17 cellular contexts compared by ENCODE assay signal in the genomic region with DNA sequence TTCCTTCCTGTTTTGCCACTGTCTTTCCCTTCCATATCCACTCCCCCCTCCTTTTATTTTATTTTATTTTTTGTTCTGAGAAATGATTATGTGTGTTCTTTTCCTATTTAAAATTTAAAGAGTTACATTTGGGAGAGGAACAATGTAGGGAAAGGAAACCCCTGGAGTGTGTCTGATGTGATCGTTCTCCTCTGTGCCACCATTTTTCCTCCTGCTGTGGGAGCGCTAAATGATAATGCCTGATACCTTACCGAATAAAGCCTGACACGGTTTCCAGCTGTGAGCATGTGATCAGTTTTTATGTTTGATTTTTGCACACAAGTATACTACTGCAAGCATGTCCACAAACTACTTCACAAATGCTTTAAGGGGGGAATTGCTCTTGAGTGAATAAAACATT.
DNase-seq lines count a peak whose midpoint lies in the region; ATAC-seq and TF ChIP-seq lines count a peak whose summit lies in the region.
"Had no signal": no experiment of that assay in that cellular context is flagged by ENCODE, and none has a peak within 500 bp of the region (broad histone marks: within the 10 kb centered on the region; RNA-seq: fewer than 3 reads in every experiment).

No MANE protein-coding gene starts in this region.

- H2AFZ ChIP-seq in Loucy (ENCODE audit: low read length) (0 out of 2 replicates have a peak overlapping the region, but pooled peaks have one; percentile 42), PC-9 (no peak overlapping the region)
- H2AFZ ChIP-seq: GM23248 had no signal

- H3K9me3 ChIP-seq in Loucy (ENCODE audit: insufficient read depth, low read depth, low read length) (no peaks in the 10 kb centered on the region), left lung (no peaks in the 10 kb centered on the region), PC-9 (ENCODE audit: insufficient read depth, low read depth) (no peaks in the 10 kb centered on the region)
- H3K9me3 ChIP-seq: BLaER1, Caco-2, HAP-1 had no signal

- ATAC-seq in left lung = peak; percentile 37
- ATAC-seq in activated CD8-positive, alpha-beta T cell treated with anti-CD3 and anti-CD28 coated beads for 36 hours = no peak

- no peaks in the 10 kb centered on the region for H3K4me1 ChIP-seq in Loucy (ENCODE audit: insufficient read depth, low read length, poor library complexity, severe bottlenecking)
- H3K4me1 ChIP-seq in left lung = no peaks in the 10 kb centered on the region
- peaks cover 7% of the 10 kb centered on the region for H3K4me1 ChIP-seq in PC-9 (replicated peaks; ENCODE audit: insufficient read depth)
- H3K4me1 ChIP-seq: BLaER1, HAP-1 had no signal

- intact Hi-C loops in left lung (cut with DNase I) (no loop called here), PC-9 (cut with micrococcal nuclease; ENCODE audit: unreplicated experiment) (no loop called here)
- intact Hi-C loops in activated CD8-positive, alpha-beta T cell treated with anti-CD3 and anti-CD28 coated beads for 36 hours (cut with micrococcal nuclease) = no loop called here

- DNase-seq in NCI-H1417 (lab: John Stamatoyannopoulos, UW) = peak in 2 of 3 experiments; percentile 15 to 52
- DNase-seq in NCI-H1417 treated with DMSO at 0.1 percent for 48 hours (lab: John Stamatoyannopoulos, UW) = no peak
- peak; percentile 66 for DNase-seq in NCI-H69 (lab: John Stamatoyannopoulos, UW)
- no peak for DNase-seq in left lung
- DNase-seq in NCI-H524 (lab: John Stamatoyannopoulos, UW) = no peak
- DNase-seq in activated CD8-positive, alpha-beta T cell treated with anti-CD3 and anti-CD28 coated beads for 36 hours = no peak
- DNase-seq in PC-9 = no peak
- DNase-seq: AML-193; Caco-2; CD8-positive, alpha-beta memory T cell; DMS53; GF-D8; GM23248 had no signal

- H3K36me3 ChIP-seq in Loucy (ENCODE audit: insufficient read depth, low read length) (no peaks in the 10 kb centered on the region), left lung (no peaks in the 10 kb centered on the region), PC-9 (ENCODE audit: low read depth) (no peaks in the 10 kb centered on the region)
- H3K36me3 ChIP-seq: BLaER1, HAP-1 had no signal

- CTCF ChIA-PET in activated CD8-positive, alpha-beta T cell treated with anti-CD3 and anti-CD28 coated beads for 36 hours (lab: Charles Lee) = no interaction called here
- CTCF ChIA-PET in PC-9 (lab: Charles Lee) = no interaction called here

- TF ChIP-seq CTCF in Loucy (conservative IDR thresholded peaks at IDR 0.05; ENCODE audit: low read length) (no peak), left lung (IDR thresholded peaks at IDR 0.05) (no peak), PC-9 (conservative IDR thresholded peaks at IDR 0.05) (no peak)
- no peak for TF ChIP-seq CTCF in activated CD8-positive, alpha-beta T cell treated with anti-CD3 and anti-CD28 coated beads for 36 hours (IDR thresholded peaks at IDR 0.05)

- no peak overlapping the region for H3K4me3 Mint-ChIP-seq in activated CD8-positive, alpha-beta T cell treated with anti-CD3 and anti-CD28 coated beads for 36 hours
- H3K4me3 Mint-ChIP-seq: CD8-positive, alpha-beta memory T cell had no signal

- H3K9ac ChIP-seq in Loucy (ENCODE audit: low read depth, low read length, poor library complexity, severe bottlenecking) = no peak overlapping the region
- H3K9ac ChIP-seq: BLaER1, GM23248 had no signal

- H3K79me2 ChIP-seq in Loucy (ENCODE audit: insufficient read depth, low read length) (no peaks in the 10 kb centered on the region), PC-9 (ENCODE audit: low read depth) (no peaks in the 10 kb centered on the region)

- POLR2A ChIA-PET in activated CD8-positive, alpha-beta T cell treated with anti-CD3 and anti-CD28 coated beads for 36 hours (lab: Charles Lee) = no interaction called here
- POLR2A ChIA-PET in PC-9 (lab: Charles Lee; ENCODE audit: unreplicated experiment) = no interaction called here

- peaks cover 3% of the 10 kb centered on the region for H3K27me3 Mint-ChIP-seq in activated CD8-positive, alpha-beta T cell treated with anti-CD3 and anti-CD28 coated beads for 36 hours
- H3K27me3 Mint-ChIP-seq: CD8-positive, alpha-beta memory T cell had no signal

- H3K9me2 ChIP-seq in Loucy (replicated peaks; ENCODE audit: low read depth, low read length) = no peaks in the 10 kb centered on the region
- no peaks in the 10 kb centered on the region for H3K9me2 ChIP-seq in PC-9 (ENCODE audit: insufficient read depth)

- no peaks in the 10 kb centered on the region for H3F3A ChIP-seq in Loucy (ENCODE audit: low read depth)
- no peaks in the 10 kb centered on the region for H3F3A ChIP-seq in PC-9 (ENCODE audit: insufficient read depth, low read depth)

- H3K4me1 Mint-ChIP-seq in activated CD8-positive, alpha-beta T cell treated with anti-CD3 and anti-CD28 coated beads for 36 hours (ENCODE audit: low read depth) = no peaks in the 10 kb centered on the region
- H3K4me1 Mint-ChIP-seq: CD8-positive, alpha-beta memory T cell had no signal

- no peak overlapping the region for H3K4me2 ChIP-seq in Loucy (ENCODE audit: low read depth, low read length, poor library complexity, severe bottlenecking)
- no peak overlapping the region for H3K4me2 ChIP-seq in PC-9
- H3K4me2 ChIP-seq: BLaER1 had no signal

- H3K36me3 Mint-ChIP-seq in activated CD8-positive, alpha-beta T cell treated with anti-CD3 and anti-CD28 coated beads for 36 hours (ENCODE audit: low read depth) = no peaks in the 10 kb centered on the region
- H3K36me3 Mint-ChIP-seq: CD8-positive, alpha-beta memory T cell had no signal

- H4K20me1 ChIP-seq in Loucy (ENCODE audit: insufficient read depth, low read length, poor library complexity, severe bottlenecking) = no peaks in the 10 kb centered on the region
- H4K20me1 ChIP-seq in PC-9 (ENCODE audit: insufficient read depth) = no peaks in the 10 kb centered on the region
- H4K20me1 ChIP-seq: BLaER1 had no signal

- no peak overlapping the region for H3K27ac ChIP-seq in left lung
- no peak overlapping the region for H3K27ac ChIP-seq in PC-9
- H3K27ac ChIP-seq: 22Rv1, BLaER1, GM23248 had no signal

- H3K4me3 ChIP-seq in Loucy (ENCODE audit: low read length, poor library complexity, severe bottlenecking) (no peak overlapping the region), left lung (no peak overlapping the region), PC-9 (no peak overlapping the region)
- H3K4me3 ChIP-seq: BLaER1, GM23248, HAP-1 had no signal

- no peaks in the 10 kb centered on the region for H3K9me3 Mint-ChIP-seq in activated CD8-positive, alpha-beta T cell treated with anti-CD3 and anti-CD28 coated beads for 36 hours

- no peak overlapping the region for H3K27ac Mint-ChIP-seq in activated CD8-positive, alpha-beta T cell treated with anti-CD3 and anti-CD28 coated beads for 36 hours
- H3K27ac Mint-ChIP-seq: CD8-positive, alpha-beta memory T cell had no signal

- no TSS peak for BruUV-seq in PC-9 (replicated peaks; lab: Mats Ljungman, UMichigan)

- H3K27me3 ChIP-seq in Loucy (ENCODE audit: insufficient read depth, low read length, poor library complexity, severe bottlenecking) (no peaks in the 10 kb centered on the region), left lung (no peaks in the 10 kb centered on the region), PC-9 (ENCODE audit: insufficient read depth, low read depth) (no peaks in the 10 kb centered on the region)
- H3K27me3 ChIP-seq: BLaER1 had no signal

Comparison
In these comparisons a context has a peak if more than half of its experiments do, and no peak if none do; other contexts are left out.
1. DNase-seq: peak in NCI-H1417 (2 of 3) and NCI-H69 (single experiment); none in NCI-H1417 treated with DMSO at 0.1 percent for 48 hours (single experiment), left lung (0 of 2), NCI-H524 (0 of 2), activated CD8-positive, alpha-beta T cell treated with anti-CD3 and anti-CD28 coated beads for 36 hours (single experiment) and PC-9 (0 of 2).